In the genomic region with DNA sequence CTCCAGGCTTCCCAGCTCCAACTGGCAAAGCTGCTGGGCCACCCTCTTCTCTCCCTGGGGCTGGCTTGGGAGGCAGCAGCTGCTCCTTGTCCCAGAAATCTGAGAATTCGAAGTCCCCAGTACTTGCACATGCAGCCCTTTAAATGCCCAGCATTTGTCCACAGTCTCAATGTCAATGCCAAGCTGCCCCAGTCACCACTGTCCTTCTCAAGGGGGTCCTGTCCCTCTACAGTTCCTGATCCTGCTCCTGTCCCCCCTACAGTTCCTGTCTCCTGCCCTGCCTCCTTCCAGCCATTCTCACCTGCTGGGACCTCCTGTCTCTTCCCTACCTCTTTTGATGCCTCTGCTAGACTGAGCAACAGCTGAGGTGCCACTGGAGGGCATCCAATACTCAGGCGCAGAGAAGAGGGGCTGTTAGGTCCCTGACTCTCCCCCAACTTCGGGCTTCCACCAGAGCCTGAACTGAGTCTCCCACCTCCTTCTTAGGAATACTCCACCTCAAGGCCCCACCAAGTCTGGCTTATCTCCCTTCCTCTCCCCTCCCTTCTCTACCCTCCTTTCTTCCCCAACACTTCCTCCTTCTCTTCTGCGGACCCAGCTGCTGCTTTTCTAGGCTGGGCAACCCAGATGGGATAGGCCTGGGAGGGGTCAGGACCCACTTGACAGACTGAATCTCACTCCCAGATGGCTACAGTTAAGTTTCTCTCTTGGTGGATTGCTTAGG, we compare ENCODE assay signal across 1 cellular context.
TF ChIP-seq lines count a peak whose summit lies in the region.

No MANE protein-coding gene starts in this region.

TF ChIP-seq in WTC11, 78 proteins besides CTCF, POLR2A, EP300 and RAD21:
- TF ChIP-seq ZNF425 (CRISPR knock-in tag; conservative IDR thresholded peaks at IDR 0.05) (no peak), FOXJ3 (CRISPR knock-in tag; IDR thresholded peaks at IDR 0.05; ENCODE audit: borderline replicate concordance) (no peak), ZNF121 (CRISPR knock-in tag; IDR thresholded peaks at IDR 0.05) (no peak), HMGA2 (CRISPR knock-in tag; IDR thresholded peaks at IDR 0.05) (no peak)
